8 cellular contexts compared by ENCODE assay signal in the genomic region with DNA sequence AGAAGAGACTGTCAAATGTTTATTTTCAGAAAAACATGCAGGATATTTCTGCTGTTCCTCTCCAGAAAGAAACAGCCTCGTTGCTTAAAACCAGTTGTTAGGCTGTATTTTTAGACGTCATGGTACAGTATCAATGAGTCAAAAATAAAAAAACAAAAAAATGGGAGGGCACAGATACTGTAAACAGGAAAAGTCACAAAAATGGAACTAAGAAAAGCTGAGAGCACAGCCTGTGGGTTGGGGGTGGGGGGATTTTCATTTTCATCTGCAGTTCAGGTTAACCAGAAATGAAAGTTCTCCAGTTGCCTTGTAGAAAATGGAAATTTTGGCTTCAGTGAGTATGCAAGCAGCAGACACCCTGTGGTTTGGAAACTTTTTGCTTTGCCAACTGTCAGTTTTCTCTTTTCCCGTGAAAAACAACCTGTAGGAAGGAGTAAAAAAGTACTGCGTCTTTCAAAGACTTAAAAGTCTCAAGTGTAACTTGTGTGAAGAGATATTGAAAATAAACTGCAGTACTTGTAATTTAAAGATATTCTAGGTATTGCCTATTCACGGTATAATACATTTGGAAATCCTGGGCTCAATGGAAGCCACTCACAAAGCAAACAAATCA. TPM values are rescaled to one million over a fixed set of nuclear protein-coding genes. Genes with fewer than 3 reads are reported as not detected.
A peak's percentile ranks its signal among the peaks of the same experiment; 100 is the strongest.
DNase-seq lines count a peak whose midpoint lies in the region; ATAC-seq, FAIRE-seq and TF ChIP-seq lines count a peak whose summit lies in the region.

No MANE protein-coding gene starts in this region.

- peak overlapping the region; percentile 62; the same call in 1 of the 2 replicates for H2AFZ ChIP-seq in OCI-LY3 (ENCODE audit: low read depth, low read length)

- no peak for TF ChIP-seq CTCF in OCI-LY3 (IDR thresholded peaks at IDR 0.05; ENCODE audit: low read depth, low read length)
- no peak for TF ChIP-seq CTCF in dorsolateral prefrontal cortex (IDR thresholded peaks at IDR 0.05 in 54 of 56, conservative IDR thresholded peaks at IDR 0.05 in 2 of 56; ENCODE audit: low read depth in 1 of 56, partially characterized antibody in 56 of 56)
- no peak for TF ChIP-seq CTCF in foreskin fibroblast (IDR thresholded peaks at IDR 0.05; ENCODE audit: low read depth, low read length)

- H3K36me3 ChIP-seq in OCI-LY3 (replicated peaks; ENCODE audit: low read depth, low read length) = no peaks in the 10 kb centered on the region

- H3K4me2 ChIP-seq in OCI-LY3 (ENCODE audit: low read length) = peak overlapping the region; percentile 66

- H3K4me1 ChIP-seq in OCI-LY3 (ENCODE audit: low read length) = peaks cover 19% of the 10 kb centered on the region

- peak overlapping the region; percentile 20 for H3K9ac ChIP-seq in OCI-LY3 (ENCODE audit: low read length)

- H3K4me3 ChIP-seq in OCI-LY3 (ENCODE audit: low read length) (peak overlapping the region; percentile 49), dorsolateral prefrontal cortex (peak overlapping the region in 19 of 59 donors; percentile 0 to 48 (median 15)), foreskin fibroblast (ENCODE audit: low read depth in 1 of 2, low read length in 2 of 2) (no peak overlapping the region)

- DNase-seq in GM12892 (ENCODE audit: insufficient read length) = no peak
- no peak for DNase-seq in dorsolateral prefrontal cortex
- peak in 4 of 6 experiments; percentile 22 to 54 (median 38) for DNase-seq in stimulated activated naive CD4-positive, alpha-beta T cell (lab: John Stamatoyannopoulos, UW)
- DNase-seq in NCI-H1417 (lab: John Stamatoyannopoulos, UW) = no peak
- no peak for DNase-seq in NCI-H1436 treated with DMSO at 0.1 percent for 48 hours (lab: John Stamatoyannopoulos, UW)
- no peak for DNase-seq in foreskin fibroblast

- no peaks in the 10 kb centered on the region for H3K9me3 ChIP-seq in OCI-LY3 (ENCODE audit: insufficient read depth, low read length)

- H3K27me3 ChIP-seq in OCI-LY3 (ENCODE audit: low read depth, low read length) (no peaks in the 10 kb centered on the region), dorsolateral prefrontal cortex (no peaks in the 10 kb centered on the region)

- intact Hi-C loops in dorsolateral prefrontal cortex (cut with DNase I) = loop anchor here in 1 of 2 donors (5.0 to 10.0 kb wide), 3 partner anchors 60 to 348 kb away; partner anchors contain the start of gene FRMD4B

- FAIRE-seq in GM12892 (lab: Jason Lieb, UNC) = peak; percentile 90

- ATAC-seq in GM21723 (IDR thresholded peaks at IDR 0.05; ENCODE audit: unreplicated experiment) = peak; percentile 90

- H3K27ac ChIP-seq in OCI-LY3 (ENCODE audit: low read length) (0 out of 2 replicates have a peak overlapping the region, but pooled peaks have one; percentile 2), dorsolateral prefrontal cortex (peak overlapping the region in 56 of 59 donors; percentile 25 to 99 (median 95))

- H3K79me2 ChIP-seq in OCI-LY3 (ENCODE audit: low read length) = no peaks in the 10 kb centered on the region

- no peaks in the 10 kb centered on the region for H4K20me1 ChIP-seq in OCI-LY3 (ENCODE audit: insufficient read depth, low read length)

- 0 out of 2 replicates have a peak, but pooled peaks have one; percentile 20 for TF ChIP-seq POLR2A in GM12892 (IDR thresholded peaks at IDR 0.05; ENCODE audit: low read depth, low read length)

RNA-seq across cellular contexts. Expression of gene FRMD4B, which starts 59.0 kb away (rescaled TPM):
- 0.47 TPM for polyA plus RNA-seq in GM12892 (2012; ENCODE audit: missing spikeins)
- 100 to 1,000 TPM in 5 of 120 experiments, 10 to 100 TPM in 114, 1 to 10 TPM in 1; 9.0 to 172 (median 40.6) TPM for total RNA-seq in dorsolateral prefrontal cortex

Comparison
In these comparisons a context has a peak if more than half of its experiments do, and no peak if none do; other contexts are left out.
1. DNase-seq: peak in stimulated activated naive CD4-positive, alpha-beta T cell (4 of 6); none in GM12892 (single experiment), dorsolateral prefrontal cortex (0 of 10), NCI-H1417 (0 of 3), NCI-H1436 treated with DMSO at 0.1 percent for 48 hours (single experiment) and foreskin fibroblast (0 of 2).